ENCODE assay signal across 8 cellular contexts in genomic region chr20:4014031-4014474, GRCh38. TPM values are rescaled to one million over a fixed set of nuclear protein-coding genes. Genes with fewer than 3 reads are reported as not detected.
DNase-seq lines count a peak whose midpoint lies in the region; ATAC-seq, FAIRE-seq and TF ChIP-seq lines count a peak whose summit lies in the region.

No MANE protein-coding gene starts in this region.

- TF ChIP-seq CTCF in mesothelial cell of epicardium (IDR thresholded peaks at IDR 0.05; ENCODE audit: unreplicated experiment): no peak

- peak overlapping the region; percentile 66 to 74 for H3K4me3 Mint-ChIP-seq in effector memory CD8-positive, alpha-beta T cell
- H3K4me3 Mint-ChIP-seq in mesothelial cell of epicardium: peak overlapping the region; percentile 75

- peak; percentile 21 for FAIRE-seq in A204.1 (lab: Jason Lieb, UNC)

- no peaks in the 10 kb centered on the region for H3K27me3 Mint-ChIP-seq in effector memory CD8-positive, alpha-beta T cell
- H3K27me3 Mint-ChIP-seq in mesothelial cell of epicardium (ENCODE audit: low read depth): no peaks in the 10 kb centered on the region

- H3K36me3 Mint-ChIP-seq in effector memory CD8-positive, alpha-beta T cell (ENCODE audit: insufficient read depth): peaks cover 7% of the 10 kb centered on the region
- peaks cover 16% of the 10 kb centered on the region for H3K36me3 Mint-ChIP-seq in mesothelial cell of epicardium

- no peak for ATAC-seq in effector memory CD8-positive, alpha-beta T cell (replicated peaks)
- no peak for ATAC-seq in GM19351 (IDR thresholded peaks at IDR 0.05; ENCODE audit: unreplicated experiment)

- H3K4me1 Mint-ChIP-seq in effector memory CD8-positive, alpha-beta T cell (ENCODE audit: low read depth in 2 of 2): peaks cover 9 to 16% of the 10 kb centered on the region in 2 donors
- H3K4me1 Mint-ChIP-seq in mesothelial cell of epicardium: peaks cover 34% of the 10 kb centered on the region

- peak; percentile 68 for DNase-seq in GDM1 (lab: John Stamatoyannopoulos, UW)
- DNase-seq in NCI-H1092 treated with DMSO at 0.1 percent for 48 hours (lab: John Stamatoyannopoulos, UW): peak; percentile 90
- DNase-seq in SK-N-DZ (ENCODE audit: low spot score): peak; percentile 73
- DNase-seq in effector memory CD8-positive, alpha-beta T cell: no peak
- DNase-seq in mesothelial cell of epicardium (ENCODE audit: low spot score in 2 of 2, unreplicated experiment in 2 of 2): peak in 1 of 2 experiments; percentile 58
- peak; percentile 66 for DNase-seq in ureter (ENCODE audit: low spot score)

- H3K27ac Mint-ChIP-seq in effector memory CD8-positive, alpha-beta T cell: peak overlapping the region in 1 of 2 donors; percentile 88
- H3K27ac Mint-ChIP-seq in mesothelial cell of epicardium: peak overlapping the region; percentile 91

- no peaks in the 10 kb centered on the region for H3K9me3 Mint-ChIP-seq in effector memory CD8-positive, alpha-beta T cell
- H3K9me3 Mint-ChIP-seq in mesothelial cell of epicardium: peaks cover 4% of the 10 kb centered on the region

RNA-seq across cellular contexts. Expression of gene RNF24, which starts 1.3 kb away (rescaled TPM):
- polyA plus RNA-seq in SK-N-DZ (2014; cell fraction: cytosol; rRNA removed): 8.9 and 11.3 TPM in 2 replicates
- 6.5 and 9.8 TPM in 2 replicates for polyA plus RNA-seq in SK-N-DZ (2014; cell fraction: nucleus; rRNA removed)
- total RNA-seq in mesothelial cell of epicardium (45.5 to 50.6 TPM (median 47.0 TPM) in 3 replicates), ureter (15.9 TPM)

Comparison
In these comparisons a context has a peak if more than half of its experiments do, and no peak if none do; other contexts are left out.
1. DNase-seq: peak in GDM1 (single experiment), NCI-H1092 treated with DMSO at 0.1 percent for 48 hours (single experiment), SK-N-DZ (single experiment) and ureter (single experiment); none in effector memory CD8-positive, alpha-beta T cell (0 of 3).